Comparison of ENCODE assay signal across 1 cellular context in the genomic region with DNA sequence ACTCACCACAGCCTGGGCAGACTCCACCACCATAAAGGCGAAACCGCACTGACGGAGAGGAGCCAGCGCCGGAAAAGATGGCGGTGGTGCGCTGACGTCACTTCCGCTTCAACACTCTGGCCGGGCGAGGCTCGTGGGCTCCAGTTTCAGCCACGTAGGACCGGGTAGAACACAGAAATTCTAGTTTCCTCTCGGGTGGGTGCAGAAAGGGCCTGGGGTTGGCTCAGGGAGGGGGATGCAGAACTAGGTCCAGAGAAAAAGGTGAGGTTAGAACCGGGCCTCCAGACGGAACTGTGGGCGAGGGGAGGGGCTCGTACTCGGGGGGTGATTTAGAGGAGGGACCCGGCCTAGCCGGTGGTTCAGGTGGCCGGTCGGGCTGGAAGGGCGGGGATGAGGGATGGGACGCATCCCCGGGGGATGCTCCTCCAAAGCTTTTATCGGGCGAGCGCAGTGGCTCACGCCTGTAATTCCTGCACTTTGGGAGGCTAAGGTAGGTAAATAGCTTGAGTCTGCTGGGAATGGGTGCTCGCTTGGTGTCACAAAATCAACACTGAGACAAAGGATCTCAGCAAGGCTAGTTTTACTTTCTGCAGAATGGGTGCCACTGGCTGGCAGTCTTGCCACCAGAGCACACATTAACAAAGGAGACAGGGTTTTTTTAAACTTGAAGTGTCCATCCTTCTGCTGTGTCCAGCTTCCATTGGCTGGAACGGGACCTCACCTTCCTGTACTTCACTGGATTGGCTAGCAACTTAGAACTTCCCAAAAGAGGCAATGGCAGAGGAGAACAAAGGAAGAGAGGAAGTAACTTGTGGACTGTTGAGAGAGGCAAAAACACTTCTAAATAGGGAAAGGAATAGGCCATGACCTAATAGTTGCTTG.
A peak's percentile ranks its signal among the peaks of the same experiment; 100 is the strongest.
TF ChIP-seq lines count a peak whose summit lies in the region.

Gene ZNF561 (minus strand): TSS at position 77 of the 882 bp plus-strand sequence. CDS start 1,776 bp downstream, outside the sequence.

TF ChIP-seq in GM12878, 131 proteins besides CTCF, POLR2A, EP300 and RAD21 (continued from another document and continues in another):
- TF ChIP-seq ZBTB4 (CRISPR knock-in tag; IDR thresholded peaks at IDR 0.05) = no peak
- peak; percentile 33; the same call in 1 of the 2 replicates for TF ChIP-seq TARDBP (IDR thresholded peaks at IDR 0.05; ENCODE audit: borderline replicate concordance)
- TF ChIP-seq SMAD1 (IDR thresholded peaks at IDR 0.05; ENCODE audit: low read depth, partially characterized antibody) = no peak
- TF ChIP-seq STAT3 (IDR thresholded peaks at IDR 0.05; ENCODE audit: low read depth, low read length) = 0 out of 2 replicates have a peak, but pooled peaks have one; percentile 57
- TF ChIP-seq ZNF24 (IDR thresholded peaks at IDR 0.05) = no peak
- peak; percentile 54; the same call in 1 of the 2 replicates for TF ChIP-seq MXI1 (IDR thresholded peaks at IDR 0.05; ENCODE audit: low read depth, low read length)
- TF ChIP-seq KLF5 (IDR thresholded peaks at IDR 0.05; ENCODE audit: partially characterized antibody) = peak; percentile 88
- TF ChIP-seq, protein P1, sequence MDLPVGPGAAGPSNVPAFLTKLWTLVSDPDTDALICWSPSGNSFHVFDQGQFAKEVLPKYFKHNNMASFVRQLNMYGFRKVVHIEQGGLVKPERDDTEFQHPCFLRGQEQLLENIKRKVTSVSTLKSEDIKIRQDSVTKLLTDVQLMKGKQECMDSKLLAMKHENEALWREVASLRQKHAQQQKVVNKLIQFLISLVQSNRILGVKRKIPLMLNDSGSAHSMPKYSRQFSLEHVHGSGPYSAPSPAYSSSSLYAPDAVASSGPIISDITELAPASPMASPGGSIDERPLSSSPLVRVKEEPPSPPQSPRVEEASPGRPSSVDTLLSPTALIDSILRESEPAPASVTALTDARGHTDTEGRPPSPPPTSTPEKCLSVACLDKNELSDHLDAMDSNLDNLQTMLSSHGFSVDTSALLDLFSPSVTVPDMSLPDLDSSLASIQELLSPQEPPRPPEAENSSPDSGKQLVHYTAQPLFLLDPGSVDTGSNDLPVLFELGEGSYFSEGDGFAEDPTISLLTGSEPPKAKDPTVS (IDR thresholded peaks at IDR 0.05; ENCODE audit: low read depth, low read length) = no peak
- TF ChIP-seq MTA3 (IDR thresholded peaks at IDR 0.05; ENCODE audit: borderline replicate concordance, low read length) = no peak
- TF ChIP-seq TCF7 (IDR thresholded peaks at IDR 0.05; ENCODE audit: borderline replicate concordance) = no peak
- no peak for TF ChIP-seq PAX5 (IDR thresholded peaks at IDR 0.05; ENCODE audit: borderline replicate concordance, low read depth, low read length)
- peak; percentile 72; the same call in 1 of the 2 replicates for TF ChIP-seq CBX5 (IDR thresholded peaks at IDR 0.05; ENCODE audit: low read depth)
- 0 out of 2 replicates have a peak, but pooled peaks have one; percentile 12 for TF ChIP-seq RFX5 (IDR thresholded peaks at IDR 0.05; ENCODE audit: low read depth, low read length)
- no peak for TF ChIP-seq POLR2AphosphoS2 (IDR thresholded peaks at IDR 0.05; ENCODE audit: low read depth, low read length)
- peak; percentile 94 for TF ChIP-seq CREB1 (IDR thresholded peaks at IDR 0.05; ENCODE audit: low read depth)
- peak; percentile 99 for TF ChIP-seq ATF7 (IDR thresholded peaks at IDR 0.05; ENCODE audit: low read depth)
- TF ChIP-seq, protein P2, sequence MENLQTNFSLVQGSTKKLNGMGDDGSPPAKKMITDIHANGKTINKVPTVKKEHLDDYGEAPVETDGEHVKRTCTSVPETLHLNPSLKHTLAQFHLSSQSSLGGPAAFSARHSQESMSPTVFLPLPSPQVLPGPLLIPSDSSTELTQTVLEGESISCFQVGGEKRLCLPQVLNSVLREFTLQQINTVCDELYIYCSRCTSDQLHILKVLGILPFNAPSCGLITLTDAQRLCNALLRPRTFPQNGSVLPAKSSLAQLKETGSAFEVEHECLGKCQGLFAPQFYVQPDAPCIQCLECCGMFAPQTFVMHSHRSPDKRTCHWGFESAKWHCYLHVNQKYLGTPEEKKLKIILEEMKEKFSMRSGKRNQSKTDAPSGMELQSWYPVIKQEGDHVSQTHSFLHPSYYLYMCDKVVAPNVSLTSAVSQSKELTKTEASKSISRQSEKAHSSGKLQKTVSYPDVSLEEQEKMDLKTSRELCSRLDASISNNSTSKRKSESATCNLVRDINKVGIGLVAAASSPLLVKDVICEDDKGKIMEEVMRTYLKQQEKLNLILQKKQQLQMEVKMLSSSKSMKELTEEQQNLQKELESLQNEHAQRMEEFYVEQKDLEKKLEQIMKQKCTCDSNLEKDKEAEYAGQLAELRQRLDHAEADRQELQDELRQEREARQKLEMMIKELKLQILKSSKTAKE (IDR thresholded peaks at IDR 0.05; ENCODE audit: low read depth, poor library complexity, severe bottlenecking) = peak; percentile 73
- TF ChIP-seq ZNF207 (IDR thresholded peaks at IDR 0.05; ENCODE audit: borderline replicate concordance) = no peak
- TF ChIP-seq, protein P3, sequence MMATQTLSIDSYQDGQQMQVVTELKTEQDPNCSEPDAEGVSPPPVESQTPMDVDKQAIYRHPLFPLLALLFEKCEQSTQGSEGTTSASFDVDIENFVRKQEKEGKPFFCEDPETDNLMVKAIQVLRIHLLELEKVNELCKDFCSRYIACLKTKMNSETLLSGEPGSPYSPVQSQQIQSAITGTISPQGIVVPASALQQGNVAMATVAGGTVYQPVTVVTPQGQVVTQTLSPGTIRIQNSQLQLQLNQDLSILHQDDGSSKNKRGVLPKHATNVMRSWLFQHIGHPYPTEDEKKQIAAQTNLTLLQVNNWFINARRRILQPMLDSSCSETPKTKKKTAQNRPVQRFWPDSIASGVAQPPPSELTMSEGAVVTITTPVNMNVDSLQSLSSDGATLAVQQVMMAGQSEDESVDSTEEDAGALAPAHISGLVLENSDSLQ (IDR thresholded peaks at IDR 0.05) = peak; percentile 20; the same call in 1 of the 2 replicates
- TF ChIP-seq, protein P4, sequence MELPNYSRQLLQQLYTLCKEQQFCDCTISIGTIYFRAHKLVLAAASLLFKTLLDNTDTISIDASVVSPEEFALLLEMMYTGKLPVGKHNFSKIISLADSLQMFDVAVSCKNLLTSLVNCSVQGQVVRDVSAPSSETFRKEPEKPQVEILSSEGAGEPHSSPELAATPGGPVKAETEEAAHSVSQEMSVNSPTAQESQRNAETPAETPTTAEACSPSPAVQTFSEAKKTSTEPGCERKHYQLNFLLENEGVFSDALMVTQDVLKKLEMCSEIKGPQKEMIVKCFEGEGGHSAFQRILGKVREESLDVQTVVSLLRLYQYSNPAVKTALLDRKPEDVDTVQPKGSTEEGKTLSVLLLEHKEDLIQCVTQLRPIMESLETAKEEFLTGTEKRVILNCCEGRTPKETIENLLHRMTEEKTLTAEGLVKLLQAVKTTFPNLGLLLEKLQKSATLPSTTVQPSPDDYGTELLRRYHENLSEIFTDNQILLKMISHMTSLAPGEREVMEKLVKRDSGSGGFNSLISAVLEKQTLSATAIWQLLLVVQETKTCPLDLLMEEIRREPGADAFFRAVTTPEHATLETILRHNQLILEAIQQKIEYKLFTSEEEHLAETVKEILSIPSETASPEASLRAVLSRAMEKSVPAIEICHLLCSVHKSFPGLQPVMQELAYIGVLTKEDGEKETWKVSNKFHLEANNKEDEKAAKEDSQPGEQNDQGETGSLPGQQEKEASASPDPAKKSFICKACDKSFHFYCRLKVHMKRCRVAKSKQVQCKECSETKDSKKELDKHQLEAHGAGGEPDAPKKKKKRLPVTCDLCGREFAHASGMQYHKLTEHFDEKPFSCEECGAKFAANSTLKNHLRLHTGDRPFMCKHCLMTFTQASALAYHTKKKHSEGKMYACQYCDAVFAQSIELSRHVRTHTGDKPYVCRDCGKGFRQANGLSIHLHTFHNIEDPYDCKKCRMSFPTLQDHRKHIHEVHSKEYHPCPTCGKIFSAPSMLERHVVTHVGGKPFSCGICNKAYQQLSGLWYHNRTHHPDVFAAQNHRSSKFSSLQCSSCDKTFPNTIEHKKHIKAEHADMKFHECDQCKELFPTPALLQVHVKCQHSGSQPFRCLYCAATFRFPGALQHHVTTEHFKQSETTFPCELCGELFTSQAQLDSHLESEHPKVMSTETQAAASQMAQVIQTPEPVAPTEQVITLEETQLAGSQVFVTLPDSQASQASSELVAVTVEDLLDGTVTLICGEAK (IDR thresholded peaks at IDR 0.05; ENCODE audit: borderline replicate concordance) = peak; percentile 99
- TF ChIP-seq SMC3 (IDR thresholded peaks at IDR 0.05; ENCODE audit: borderline replicate concordance, low read length) = 0 out of 2 replicates have a peak, but pooled peaks have one; percentile 4
- TF ChIP-seq BMI1 (IDR thresholded peaks at IDR 0.05; ENCODE audit: borderline replicate concordance) = no peak
- no peak for TF ChIP-seq NFYA (IDR thresholded peaks at IDR 0.05; ENCODE audit: borderline replicate concordance, low read depth, low read length)
- peak; percentile 22 to 27; a peak in 2 of 4 replicates for TF ChIP-seq BHLHE40 (IDR thresholded peaks at IDR 0.05; ENCODE audit: borderline replicate concordance in 1 of 2, low read depth in 2 of 2, low read length in 1 of 2)
- TF ChIP-seq MTA2 (IDR thresholded peaks at IDR 0.05; ENCODE audit: low read depth) = 0 out of 2 replicates have a peak, but pooled peaks have one; percentile 42
- 0 out of 2 replicates have a peak, but pooled peaks have one; percentile 66 for TF ChIP-seq ESRRA (IDR thresholded peaks at IDR 0.05; ENCODE audit: low read length)
- TF ChIP-seq PBX3 (IDR thresholded peaks at IDR 0.05; ENCODE audit: insufficient replicate concordance, low read depth, low read length) = no peak
- TF ChIP-seq NRF1 (conservative IDR thresholded peaks at IDR 0.05; ENCODE audit: low read depth, low read length) = no peak
- peak; percentile 45; the same call in 1 of the 2 replicates for TF ChIP-seq SPI1 (IDR thresholded peaks at IDR 0.05; ENCODE audit: borderline replicate concordance, insufficient read depth, low read depth, low read length)
- TF ChIP-seq TCF12 (IDR thresholded peaks at IDR 0.05; ENCODE audit: low read depth, low read length) = peak; percentile 4; the same call in 1 of the 2 replicates
- peak; percentile 26 for TF ChIP-seq SP1 (IDR thresholded peaks at IDR 0.05; ENCODE audit: low read depth, low read length)
- no peak for TF ChIP-seq NKRF (conservative IDR thresholded peaks at IDR 0.05)
- no peak for TF ChIP-seq MEF2A (IDR thresholded peaks at IDR 0.05; ENCODE audit: insufficient read depth, low read depth, low read length)
- TF ChIP-seq SIN3A (IDR thresholded peaks at IDR 0.05; ENCODE audit: low read depth, low read length) = 0 out of 2 replicates have a peak, but pooled peaks have one; percentile 72
- TF ChIP-seq, protein P5, sequence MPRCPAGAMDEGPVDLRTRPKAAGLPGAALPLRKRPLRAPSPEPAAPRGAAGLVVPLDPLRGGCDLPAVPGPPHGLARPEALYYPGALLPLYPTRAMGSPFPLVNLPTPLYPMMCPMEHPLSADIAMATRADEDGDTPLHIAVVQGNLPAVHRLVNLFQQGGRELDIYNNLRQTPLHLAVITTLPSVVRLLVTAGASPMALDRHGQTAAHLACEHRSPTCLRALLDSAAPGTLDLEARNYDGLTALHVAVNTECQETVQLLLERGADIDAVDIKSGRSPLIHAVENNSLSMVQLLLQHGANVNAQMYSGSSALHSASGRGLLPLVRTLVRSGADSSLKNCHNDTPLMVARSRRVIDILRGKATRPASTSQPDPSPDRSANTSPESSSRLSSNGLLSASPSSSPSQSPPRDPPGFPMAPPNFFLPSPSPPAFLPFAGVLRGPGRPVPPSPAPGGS (IDR thresholded peaks at IDR 0.05; ENCODE audit: borderline replicate concordance, insufficient read depth, low read depth, low read length, poor library complexity, severe bottlenecking) = no peak
- 0 out of 2 replicates have a peak, but pooled peaks have one; percentile 55 for TF ChIP-seq RBBP5 (conservative IDR thresholded peaks at IDR 0.05)
- TF ChIP-seq BRCA1 (IDR thresholded peaks at IDR 0.05; ENCODE audit: low read depth, low read length) = no peak; the same call in 1 of the 2 replicates
